Comparison of ENCODE assay signal across 9 cellular contexts in genomic region chr4:123399638-123400358, GRCh38. TPM values are rescaled to one million over a fixed set of nuclear protein-coding genes. Genes with fewer than 3 reads are reported as not detected.
A peak's percentile ranks its signal among the peaks of the same experiment; 100 is the strongest.
DNase-seq lines count a peak whose midpoint lies in the region; ATAC-seq, FAIRE-seq and TF ChIP-seq lines count a peak whose summit lies in the region.
"Had no signal": no experiment of that assay in that cellular context is flagged by ENCODE, and none has a peak within 500 bp of the region (broad histone marks: within the 10 kb centered on the region; RNA-seq: fewer than 3 reads in every experiment).

No MANE protein-coding gene starts in this region.

- H4K20me1 ChIP-seq in astrocyte (ENCODE audit: insufficient read depth, low read length) = no peaks in the 10 kb centered on the region

- no peak for DNase-seq in activated naive CD4-positive, alpha-beta T cell treated with Interleukin-2 at 50 U/mL for 16 hours
- peak; percentile 39 for DNase-seq in astrocyte (ENCODE audit: low read depth)
- no peak for DNase-seq in thyroid gland
- DNase-seq in HEK293T (ENCODE audit: extremely low spot score) = no peak
- no peak for DNase-seq in CD1c-positive myeloid dendritic cell (ENCODE audit: extremely low spot score)

- H3K4me3 Mint-ChIP-seq in activated naive CD4-positive, alpha-beta T cell treated with anti-CD3 and anti-CD28 coated beads, Interleukin-2, amount 50 U/mL, for 24 hours = peak overlapping the region; percentile 92
- H3K4me3 Mint-ChIP-seq in astrocyte (ENCODE audit: unreplicated experiment) = peak overlapping the region; percentile 99

- H3K4me3 ChIP-seq in astrocyte (ENCODE audit: insufficient read depth, low read depth, low read length) = peak overlapping the region; percentile 83
- H3K4me3 ChIP-seq in liver (ENCODE audit: low read depth in 1 of 3, low read length in 3 of 3) = peak overlapping the region; percentile 73 to 87 (median 78)
- peak overlapping the region; percentile 26 to 82 (median 47) for H3K4me3 ChIP-seq in thyroid gland (replicated peaks in 1 of 3)

- FAIRE-seq in astrocyte (lab: Jason Lieb, UNC) = no peak
- FAIRE-seq: colon had no signal

- H3K27ac Mint-ChIP-seq in activated naive CD4-positive, alpha-beta T cell treated with anti-CD3 and anti-CD28 coated beads, Interleukin-2, amount 50 U/mL, for 24 hours = peak overlapping the region; percentile 85
- H3K27ac Mint-ChIP-seq in astrocyte (ENCODE audit: unreplicated experiment) = peak overlapping the region; percentile 96

- H3K4me1 ChIP-seq in astrocyte (ENCODE audit: insufficient read depth, low read length) (peaks cover 10% of the 10 kb centered on the region), liver (ENCODE audit: control insufficient read depth in 4 of 4, insufficient read depth in 4 of 4, low read length in 3 of 4) (peaks cover 0 to 9% (median 2%) of the 10 kb centered on the region in 4 donors), thyroid gland (peaks cover 0 to 8% of the 10 kb centered on the region in 2 donors)

- intact Hi-C loops in thyroid gland (cut with DNase I) = no loop called here

- H3K79me2 ChIP-seq in astrocyte (ENCODE audit: insufficient read depth, low read length) = peaks cover 3% of the 10 kb centered on the region

- H3K27me3 ChIP-seq in astrocyte (ENCODE audit: insufficient read depth, low read length) (no peaks in the 10 kb centered on the region), liver (ENCODE audit: control insufficient read depth in 4 of 4, insufficient read depth in 4 of 4, low read length in 3 of 4) (no peaks in the 10 kb centered on the region), thyroid gland (no peaks in the 10 kb centered on the region)

- peaks cover 23% of the 10 kb centered on the region for H3K27me3 Mint-ChIP-seq in activated naive CD4-positive, alpha-beta T cell treated with anti-CD3 and anti-CD28 coated beads, Interleukin-2, amount 50 U/mL, for 24 hours
- H3K27me3 Mint-ChIP-seq in astrocyte (ENCODE audit: low read depth, unreplicated experiment) = no peaks in the 10 kb centered on the region

- H3K27ac ChIP-seq in astrocyte (ENCODE audit: low read depth, low read length) (peak overlapping the region; percentile 34), liver (ENCODE audit: low read depth in 1 of 2, low read length in 2 of 2) (peak overlapping the region; percentile 35 to 93), thyroid gland (peak overlapping the region; percentile 96 to 99 (median 97))

- H3K36me3 ChIP-seq in astrocyte (ENCODE audit: insufficient read depth, low read length) = no peaks in the 10 kb centered on the region
- peaks cover 0 to 10% (median under 1%) of the 10 kb centered on the region in 4 donors for H3K36me3 ChIP-seq in liver (ENCODE audit: control insufficient read depth in 4 of 4, insufficient read depth in 3 of 4, low read depth in 1 of 4, low read length in 3 of 4)
- H3K36me3 ChIP-seq in thyroid gland = peaks cover 8 to 48% of the 10 kb centered on the region in 2 donors

- peak overlapping the region; percentile 98 for H3K4me2 ChIP-seq in astrocyte (ENCODE audit: low read length)

- no peak for TF ChIP-seq CTCF in astrocyte (IDR thresholded peaks at IDR 0.05; ENCODE audit: insufficient read depth, low read depth, low read length)
- TF ChIP-seq CTCF in liver (IDR thresholded peaks at IDR 0.05; ENCODE audit: low read depth, low read length, missing input control) = no peak
- no peak for TF ChIP-seq CTCF in thyroid gland (IDR thresholded peaks at IDR 0.05)

- peaks cover 22% of the 10 kb centered on the region for H3K4me1 Mint-ChIP-seq in activated naive CD4-positive, alpha-beta T cell treated with anti-CD3 and anti-CD28 coated beads, Interleukin-2, amount 50 U/mL, for 24 hours
- peaks cover 9% of the 10 kb centered on the region for H3K4me1 Mint-ChIP-seq in astrocyte (ENCODE audit: low read depth, unreplicated experiment)

- TF ChIP-seq RAD21 in liver (IDR thresholded peaks at IDR 0.05) = no peak

- H3K9me3 Mint-ChIP-seq in activated naive CD4-positive, alpha-beta T cell treated with anti-CD3 and anti-CD28 coated beads, Interleukin-2, amount 50 U/mL, for 24 hours = no peaks in the 10 kb centered on the region
- H3K9me3 Mint-ChIP-seq in astrocyte (ENCODE audit: unreplicated experiment) = peaks cover 2% of the 10 kb centered on the region

- TF ChIP-seq POLR2A in thyroid gland (IDR thresholded peaks at IDR 0.05) = no peak

- H3K36me3 Mint-ChIP-seq in activated naive CD4-positive, alpha-beta T cell treated with anti-CD3 and anti-CD28 coated beads, Interleukin-2, amount 50 U/mL, for 24 hours = peaks cover 13% of the 10 kb centered on the region
- H3K36me3 Mint-ChIP-seq in astrocyte (ENCODE audit: low read depth, unreplicated experiment) = peaks cover 25% of the 10 kb centered on the region

- no peak for ATAC-seq in HG03432 (IDR thresholded peaks at IDR 0.05; ENCODE audit: unreplicated experiment)

- CTCF ChIA-PET in HEK293T (lab: Yijun Ruan, JAX) = interaction anchor here (0.6 kb wide), 1 partner anchor 80 kb away, joined by 3 read pairs; no protein-coding TSS in a partner anchor

- WGBS in liver = 20% methylated on average over 22 of the region's 22 CpGs
- 1 to 4% methylated on average over 22 of the region's 22 CpGs for WGBS in thyroid gland, 2 donors

- POLR2A ChIA-PET in HEK293T (lab: Yijun Ruan, JAX) = interaction anchor here (0.8 to 2.1 kb wide), 4 partner anchors 11 to 189 kb away, joined by 3 to 4 read pairs (median 4); no protein-coding TSS in a partner anchor

- H3K9me3 ChIP-seq in astrocyte (ENCODE audit: insufficient read depth, low read depth, low read length) = no peaks in the 10 kb centered on the region
- H3K9me3 ChIP-seq in liver (ENCODE audit: control insufficient read depth in 4 of 4, low read length in 3 of 4) = no peaks in the 10 kb centered on the region
- no peaks in the 10 kb centered on the region for H3K9me3 ChIP-seq in thyroid gland

- peak overlapping the region; percentile 83 for H2AFZ ChIP-seq in astrocyte (ENCODE audit: low read depth, low read length)

- peak overlapping the region; percentile 77 for H3K9ac ChIP-seq in astrocyte (ENCODE audit: low read length)
- H3K9ac ChIP-seq in liver (ENCODE audit: low read depth in 1 of 2, low read length in 2 of 2) = peak overlapping the region; percentile 69 to 75

TF ChIP-seq in liver, 16 proteins besides CTCF, POLR2A, EP300 and RAD21:
- TF ChIP-seq HNF4A (conservative IDR thresholded peaks at IDR 0.05) = no peak
- no peak for TF ChIP-seq NR2F2 (IDR thresholded peaks at IDR 0.05)
- TF ChIP-seq TAF1 (conservative IDR thresholded peaks at IDR 0.05) = no peak
- TF ChIP-seq JUND (IDR thresholded peaks at IDR 0.05) = no peak
- TF ChIP-seq ZBTB33 (IDR thresholded peaks at IDR 0.05) = no peak
- TF ChIP-seq, protein P1, sequence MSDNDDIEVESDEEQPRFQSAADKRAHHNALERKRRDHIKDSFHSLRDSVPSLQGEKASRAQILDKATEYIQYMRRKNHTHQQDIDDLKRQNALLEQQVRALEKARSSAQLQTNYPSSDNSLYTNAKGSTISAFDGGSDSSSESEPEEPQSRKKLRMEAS (IDR thresholded peaks at IDR 0.05) = no peak
- TF ChIP-seq RXRA (IDR thresholded peaks at IDR 0.05) = no peak

TF ChIP-seq in HEK293T, 16 proteins besides CTCF, POLR2A, EP300 and RAD21:
- TF ChIP-seq L3MBTL2 (conservative IDR thresholded peaks at IDR 0.05) = no peak

RNA-seq across cellular contexts. Expression of gene SPRY1, which starts 3.2 kb away (rescaled TPM):
- 44.5 and 51.6 TPM in 2 replicates for total RNA-seq in astrocyte
- 10 to 100 TPM; 11.1 to 12.6 TPM for total RNA-seq in liver
- 10 to 100 TPM; 12.2 to 20.3 TPM for polyA plus RNA-seq in liver
- total RNA-seq in thyroid gland = 100 to 1,000 TPM in 2 of 4 donors, 10 to 100 TPM in 2; 52.2 to 142 (median 100) TPM

Comparison
In these comparisons a context has a peak if more than half of its experiments do, and no peak if none do; other contexts are left out.
1. H3K27ac ChIP-seq: peak in every context shown above with its lines; median percentile 97 in thyroid gland; 64 in liver; 34 in astrocyte.